ENCODE assay signal across 15 cellular contexts in the genomic region with DNA sequence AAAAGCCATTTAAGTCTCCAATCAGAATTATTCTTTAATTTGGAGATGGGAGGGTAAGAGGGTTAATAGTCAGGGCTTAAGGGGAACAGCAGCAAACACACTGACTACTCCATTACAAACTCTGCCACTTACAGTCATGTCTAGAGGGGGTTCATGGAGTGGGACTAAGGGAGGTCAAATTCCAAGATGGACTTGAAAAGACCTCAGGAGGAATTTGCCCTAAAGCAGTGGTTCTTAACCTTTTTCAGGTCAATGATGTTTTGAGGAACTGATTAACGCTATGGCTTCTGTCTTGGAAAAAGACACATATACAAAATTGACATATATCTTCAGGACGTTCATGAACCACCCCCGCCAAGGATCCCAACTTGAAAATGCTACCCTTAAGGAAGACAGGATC. TPM values are rescaled to one million over a fixed set of nuclear protein-coding genes. Genes with fewer than 3 reads are reported as not detected.
A peak's percentile ranks its signal among the peaks of the same experiment; 100 is the strongest.
DNase-seq lines count a peak whose midpoint lies in the region; ATAC-seq and TF ChIP-seq lines count a peak whose summit lies in the region.
"Had no signal": no experiment of that assay in that cellular context is flagged by ENCODE, and none has a peak within 500 bp of the region (broad histone marks: within the 10 kb centered on the region; RNA-seq: fewer than 3 reads in every experiment).

No MANE protein-coding gene starts in this region.

- no peak overlapping the region for H3K18ac ChIP-seq in mesendoderm (ENCODE audit: low read length)

- no peak overlapping the region for H2AFZ ChIP-seq in GM23338

- no peaks in the 10 kb centered on the region for H3F3A ChIP-seq in GM23338 (replicated peaks; ENCODE audit: low read depth)

- peak overlapping the region; percentile 72 for H3K27ac ChIP-seq in cardiac muscle cell
- H3K27ac ChIP-seq in right cardiac atrium (ENCODE audit: low read length), result no peak overlapping the region
- no peak overlapping the region for H3K27ac ChIP-seq in GM23338 (ENCODE audit: low read depth)
- H3K27ac ChIP-seq in mesendoderm (ENCODE audit: low read depth, low read length), result no peak overlapping the region
- no peak overlapping the region for H3K27ac ChIP-seq in esophagus squamous epithelium
- H3K27ac ChIP-seq: BLaER1 had no signal

- no peaks in the 10 kb centered on the region for H3K27me3 ChIP-seq in cardiac muscle cell
- no peaks in the 10 kb centered on the region for H3K27me3 ChIP-seq in right cardiac atrium (ENCODE audit: control insufficient read depth, insufficient read depth)
- no peaks in the 10 kb centered on the region for H3K27me3 ChIP-seq in GM23338 (ENCODE audit: insufficient read depth)
- H3K27me3 ChIP-seq in mesendoderm (ENCODE audit: insufficient read depth, low read length, poor library complexity), result no peaks in the 10 kb centered on the region
- H3K27me3 ChIP-seq in esophagus squamous epithelium, result no peaks in the 10 kb centered on the region
- H3K27me3 ChIP-seq: BLaER1 had no signal

- no peaks in the 10 kb centered on the region for H3K9me2 ChIP-seq in GM23338 (ENCODE audit: insufficient read depth)

- H4K5ac ChIP-seq in mesendoderm (ENCODE audit: low read length), result no peak overlapping the region

- H3K4me1 Mint-ChIP-seq in GM23338, result peaks cover 34% of the 10 kb centered on the region
- H3K4me1 Mint-ChIP-seq: CD4-positive, alpha-beta memory T cell had no signal

- no peaks in the 10 kb centered on the region for H3K36me3 Mint-ChIP-seq in GM23338 (ENCODE audit: low read depth)
- H3K36me3 Mint-ChIP-seq: CD4-positive, alpha-beta memory T cell had no signal

- H3K56ac ChIP-seq in mesendoderm (ENCODE audit: low read length), result no peak overlapping the region

- no peak for TF ChIP-seq POLR2A in esophagus squamous epithelium (IDR thresholded peaks at IDR 0.05)

- H2AK5ac ChIP-seq in mesendoderm (ENCODE audit: low read length), result no peak overlapping the region

- no peak overlapping the region for H2BK120ac ChIP-seq in mesendoderm (ENCODE audit: low read depth, low read length)

- H3K79me1 ChIP-seq in mesendoderm (ENCODE audit: low read length), result peaks cover 13% of the 10 kb centered on the region

- H3K36me3 ChIP-seq in cardiac muscle cell (no peaks in the 10 kb centered on the region), GM23338 (ENCODE audit: insufficient read depth) (no peaks in the 10 kb centered on the region), mesendoderm (ENCODE audit: control insufficient read depth, insufficient read depth, low read length) (no peaks in the 10 kb centered on the region), esophagus squamous epithelium (no peaks in the 10 kb centered on the region)

- H4K20me1 ChIP-seq in GM23338 (replicated peaks; ENCODE audit: insufficient read depth), result no peaks in the 10 kb centered on the region

- peaks cover 1% of the 10 kb centered on the region for H3K27me3 Mint-ChIP-seq in GM23338 (ENCODE audit: insufficient read depth, low read depth, poor library complexity)

- H2BK15ac ChIP-seq in mesendoderm (replicated peaks; ENCODE audit: low read depth), result no peak overlapping the region

- no peak overlapping the region for H3K4me3 Mint-ChIP-seq in GM23338
- H3K4me3 Mint-ChIP-seq: CD14-positive monocyte; CD4-positive, alpha-beta memory T cell had no signal

- H3K9me3 ChIP-seq in cardiac muscle cell (ENCODE audit: low read depth), result no peaks in the 10 kb centered on the region
- H3K9me3 ChIP-seq in right cardiac atrium (ENCODE audit: control insufficient read depth, low read length), result no peaks in the 10 kb centered on the region
- H3K9me3 ChIP-seq in esophagus squamous epithelium, result no peaks in the 10 kb centered on the region

- intact Hi-C loops in right cardiac atrium (cut with DNase I) (no loop called here), esophagus squamous epithelium (cut with DNase I) (no loop called here)

- no peak for ATAC-seq in right cardiac atrium
- ATAC-seq in GM23338, result no peak; the same call in 2 of the 3 replicates
- ATAC-seq: HepG2 had no signal

- no peak overlapping the region for H2BK5ac ChIP-seq in mesendoderm (ENCODE audit: low read length)

- no peak overlapping the region for H3K23ac ChIP-seq in mesendoderm (ENCODE audit: low read length)

- H3K4me2 ChIP-seq in GM23338, result peak overlapping the region; percentile 35; the same call in 1 of the 2 replicates
- H3K4me2 ChIP-seq in mesendoderm (ENCODE audit: low read length), result no peak overlapping the region
- H3K4me2 ChIP-seq: BLaER1 had no signal

- H3K9me3 Mint-ChIP-seq in GM23338, result no peaks in the 10 kb centered on the region
- H3K9me3 Mint-ChIP-seq: CD14-positive monocyte had no signal

- H3K79me2 ChIP-seq in GM23338 (replicated peaks; ENCODE audit: insufficient read depth) (peaks cover 100% of the 10 kb centered on the region), mesendoderm (ENCODE audit: control insufficient read depth, insufficient read depth, low read length) (peaks cover 31% of the 10 kb centered on the region)

- no peak overlapping the region; the same call in 1 of the 2 replicates for H3K27ac Mint-ChIP-seq in GM23338
- H3K27ac Mint-ChIP-seq: CD4-positive, alpha-beta memory T cell had no signal

- H3K9ac ChIP-seq in mesendoderm (ENCODE audit: low read length), result no peak overlapping the region
- H3K9ac ChIP-seq: BLaER1 had no signal

- H4K8ac ChIP-seq in mesendoderm (ENCODE audit: low read depth, low read length), result no peak overlapping the region

- TF ChIP-seq CTCF in cardiac muscle cell (IDR thresholded peaks at IDR 0.05; ENCODE audit: low read depth, low read length) (no peak), GM23338 (conservative IDR thresholded peaks at IDR 0.05; ENCODE audit: low read depth in 2 of 2) (no peak), esophagus squamous epithelium (IDR thresholded peaks at IDR 0.05) (no peak)

- DNase-seq in cardiac muscle cell (ENCODE audit: low read depth in 1 of 2, low spot score in 1 of 2), result no peak
- no peak for DNase-seq in right cardiac atrium
- no peak for DNase-seq in GM23338 (ENCODE audit: low spot score)
- peak; percentile 18 for DNase-seq in M059J (ENCODE audit: low read depth)
- peak; percentile 53 for DNase-seq in mesendoderm
- DNase-seq in esophagus squamous epithelium (lab: John Stamatoyannopoulos, UW), result no peak
- no peak for DNase-seq in islet precursor cell
- no peak for DNase-seq in activated effector memory CD4-positive, alpha-beta T cell treated with anti-CD3 and anti-CD28 coated beads, Interleukin-2, amount 50 U/mL, for 16 hours
- DNase-seq: 8988T; CD4-positive, alpha-beta memory T cell; DMS153; DMS79 treated with DMSO at 0.1 percent for 48 hours had no signal

- H3K4me1 ChIP-seq in cardiac muscle cell (ENCODE audit: low read depth) (peaks cover 43% of the 10 kb centered on the region), right cardiac atrium (ENCODE audit: control insufficient read depth, insufficient read depth, low read length) (peaks cover 12% of the 10 kb centered on the region), GM23338 (ENCODE audit: insufficient read depth) (peaks cover 34% of the 10 kb centered on the region), mesendoderm (ENCODE audit: control insufficient read depth, low read depth, low read length) (peaks cover 16% of the 10 kb centered on the region), esophagus squamous epithelium (peaks cover 0 to 9% (median 5%) of the 10 kb centered on the region in 3 donors)
- H3K4me1 ChIP-seq: BLaER1 had no signal

- H3K4me3 ChIP-seq in cardiac muscle cell, result no peak overlapping the region
- no peak overlapping the region for H3K4me3 ChIP-seq in right cardiac atrium (ENCODE audit: low read length)
- H3K4me3 ChIP-seq in GM23338, result no peak overlapping the region
- no peak overlapping the region for H3K4me3 ChIP-seq in mesendoderm (ENCODE audit: low read length)
- H3K4me3 ChIP-seq in esophagus squamous epithelium, result no peak overlapping the region
- H3K4me3 ChIP-seq: BLaER1 had no signal

- no peak overlapping the region for H3K4ac ChIP-seq in mesendoderm (ENCODE audit: low read depth, low read length)

- WGBS in right cardiac atrium, result 89% methylated on average over 3 of the region's 3 CpGs
- no CpG with 5 or more reads among the region's 3 CpGs for WGBS in mesendoderm (ENCODE audit: extremely low coverage, insufficient coverage, low lambda C conversion rate)
- 81 to 90% methylated on average over 3 of the region's 3 CpGs for WGBS in esophagus squamous epithelium, 2 donors

RNA-seq across cellular contexts. Expression of a gene that starts 13.9 kb away (rescaled TPM):
- total RNA-seq in cardiac muscle cell (149 and 210 TPM in 2 replicates), right cardiac atrium (10 to 100 TPM; 62.3 to 73.7 (median 67.1) TPM), esophagus squamous epithelium (10 to 100 TPM in 3 of 4 donors, 1 to 10 TPM in 1; 9.1 to 29.6 (median 13.8) TPM)
- polyA plus RNA-seq in cardiac muscle cell (61.9 and 73.3 TPM in 2 replicates), right cardiac atrium (33.5 TPM), GM23338 (2016; fragmentation: Nextera tagmentation; extraction: Ambion mirVana) (50.5 and 50.7 TPM in 2 replicates)
- total RNA-seq in GM23338 (2014; rRNA removed; shearing (Covaris generic)), result 34.4 and 40.5 TPM in 2 replicates
- 34.4 and 47.4 TPM in 2 replicates for total RNA-seq in M059J (2014; rRNA removed; shearing (Covaris generic))
- polyA plus RNA-seq in mesendoderm (2013, experiment 1 of 2), result 29.3 TPM
- polyA plus RNA-seq in mesendoderm (2013, experiment 2 of 2), result 28.5 TPM

Comparison
In these comparisons a context has a peak if more than half of its experiments do, and no peak if none do; other contexts are left out.
1. DNase-seq: peak in M059J (single experiment) and mesendoderm (single experiment); none in cardiac muscle cell (0 of 2), right cardiac atrium (0 of 3), GM23338 (single experiment), esophagus squamous epithelium (single experiment), islet precursor cell (single experiment) and activated effector memory CD4-positive, alpha-beta T cell treated with anti-CD3 and anti-CD28 coated beads, Interleukin-2, amount 50 U/mL, for 16 hours (single experiment).